In genomic region chr3:100089802-100090668, GRCh38 we compare ENCODE assay signal across 9 cellular contexts. TPM values are rescaled to one million over a fixed set of nuclear protein-coding genes. Genes with fewer than 3 reads are reported as not detected.
DNase-seq lines count a peak whose midpoint lies in the region; ATAC-seq and TF ChIP-seq lines count a peak whose summit lies in the region.
"Had no signal": no experiment of that assay in that cellular context is flagged by ENCODE, and none has a peak within 500 bp of the region (broad histone marks: within the 10 kb centered on the region; RNA-seq: fewer than 3 reads in every experiment).

No MANE protein-coding gene starts in this region.

- H3K27me3 ChIP-seq in smooth muscle cell (ENCODE audit: low read depth): no peaks in the 10 kb centered on the region

- DNase-seq in D341Med (ENCODE audit: low spot score): peak; percentile 34
- DNase-seq in SKM-1 (lab: John Stamatoyannopoulos, UW; ENCODE audit: unreplicated experiment): peak; percentile 77
- peak; percentile 82 to 89 for DNase-seq in foreskin fibroblast
- DNase-seq in smooth muscle cell (lab: John Stamatoyannopoulos, UW; ENCODE audit: unreplicated experiment): no peak
- DNase-seq in LoVo (ENCODE audit: low spot score): no peak
- DNase-seq in NCI-H446 treated with DMSO at 0.1 percent for 48 hours (lab: John Stamatoyannopoulos, UW): no peak

- H3K4me2 ChIP-seq in smooth muscle cell: peak overlapping the region; percentile 72

- no peak overlapping the region for H3K4me3 ChIP-seq in foreskin fibroblast (ENCODE audit: low read depth in 1 of 2, low read length in 2 of 2)
- no peak overlapping the region for H3K4me3 ChIP-seq in smooth muscle cell
- H3K4me3 ChIP-seq: skin epidermis had no signal

- H3K27ac ChIP-seq in smooth muscle cell (ENCODE audit: low read depth): peak overlapping the region; percentile 87

- H3K9me3 ChIP-seq in smooth muscle cell (replicated peaks; ENCODE audit: low read depth): no peaks in the 10 kb centered on the region

- H3F3A ChIP-seq in smooth muscle cell (ENCODE audit: low read depth): peaks cover 10% of the 10 kb centered on the region

- H3K4me1 ChIP-seq in smooth muscle cell (ENCODE audit: low read depth): peaks cover 18% of the 10 kb centered on the region

- WGBS in smooth muscle cell (ENCODE audit: low lambda C conversion rate): 20% methylated on average over 7 of the region's 7 CpGs

- TF ChIP-seq CTCF in foreskin fibroblast (IDR thresholded peaks at IDR 0.05; ENCODE audit: low read depth, low read length) (peak; percentile 69), smooth muscle cell (IDR thresholded peaks at IDR 0.05; ENCODE audit: borderline replicate concordance, insufficient read depth, poor library complexity, severe bottlenecking) (peak; percentile 45)

- no peak overlapping the region for H2AFZ ChIP-seq in smooth muscle cell (ENCODE audit: low read depth)

- no peaks in the 10 kb centered on the region for H3K79me2 ChIP-seq in smooth muscle cell (ENCODE audit: low read depth)

- ATAC-seq in GM19455 (IDR thresholded peaks at IDR 0.05; ENCODE audit: unreplicated experiment) (peak; percentile 67), HG03457 (IDR thresholded peaks at IDR 0.05; ENCODE audit: unreplicated experiment) (peak; percentile 43)

- peak overlapping the region; percentile 25 for H3K9ac ChIP-seq in smooth muscle cell (ENCODE audit: low read depth)

- H4K20me1 ChIP-seq in smooth muscle cell (ENCODE audit: low read depth): no peaks in the 10 kb centered on the region

- H3K36me3 ChIP-seq in smooth muscle cell (ENCODE audit: low read depth): no peaks in the 10 kb centered on the region

RNA-seq across cellular contexts. Expression of gene FILIP1L, which starts 24.3 kb away (rescaled TPM):
- 104 and 115 TPM in 2 replicates for total RNA-seq in smooth muscle cell
- 56.2 and 94.3 TPM in 2 replicates for polyA plus RNA-seq in smooth muscle cell

Comparison
In these comparisons a context has a peak if more than half of its experiments do, and no peak if none do; other contexts are left out.
1. DNase-seq: peak in D341Med (single experiment), SKM-1 (single experiment) and foreskin fibroblast (2 of 2); none in smooth muscle cell (single experiment), LoVo (single experiment) and NCI-H446 treated with DMSO at 0.1 percent for 48 hours (single experiment).